In genomic region chr16:78639775-78640174, GRCh38 we compare ENCODE assay signal across 18 cellular contexts.
DNase-seq lines count a peak whose midpoint lies in the region; ATAC-seq and TF ChIP-seq lines count a peak whose summit lies in the region.
"Had no signal": no experiment of that assay in that cellular context is flagged by ENCODE, and none has a peak within 500 bp of the region (broad histone marks: within the 10 kb centered on the region; RNA-seq: fewer than 3 reads in every experiment).

No MANE protein-coding gene starts in this region.

- H3K9me3 ChIP-seq in DND-41 (ENCODE audit: insufficient read depth, low read length, severe bottlenecking) = no peaks in the 10 kb centered on the region
- H3K9me3 ChIP-seq: lower lobe of right lung had no signal

- H3K36me3 Mint-ChIP-seq in activated T-helper 17 cell treated with anti-CD3 and anti-CD28 coated beads, Interleukin-2, amount 50 U/mL, for 72 hours (ENCODE audit: low read depth) = no peaks in the 10 kb centered on the region

- H4K20me1 ChIP-seq in DND-41 (ENCODE audit: insufficient read depth, low read length) = no peaks in the 10 kb centered on the region

- no peaks in the 10 kb centered on the region for H3K4me1 ChIP-seq in DND-41 (ENCODE audit: insufficient read depth, low read length)
- H3K4me1 ChIP-seq: lower lobe of right lung had no signal

- H3K27me3 Mint-ChIP-seq in activated T-helper 17 cell treated with anti-CD3 and anti-CD28 coated beads, Interleukin-2, amount 50 U/mL, for 72 hours = no peaks in the 10 kb centered on the region

- H3K9me3 Mint-ChIP-seq in activated T-helper 17 cell treated with anti-CD3 and anti-CD28 coated beads, Interleukin-2, amount 50 U/mL, for 72 hours = no peaks in the 10 kb centered on the region
- H3K9me3 Mint-ChIP-seq: naive B cell had no signal

- no peaks in the 10 kb centered on the region for H3K36me3 ChIP-seq in DND-41 (ENCODE audit: insufficient read depth, low read length)
- H3K36me3 ChIP-seq: lower lobe of right lung had no signal

- no peak overlapping the region for H3K4me3 ChIP-seq in DND-41 (ENCODE audit: low read depth in 1 of 2, low read length in 2 of 2)
- H3K4me3 ChIP-seq: lower lobe of right lung had no signal

- H3K4me3 Mint-ChIP-seq in activated T-helper 17 cell treated with anti-CD3 and anti-CD28 coated beads, Interleukin-2, amount 50 U/mL, for 72 hours = no peak overlapping the region
- H3K4me3 Mint-ChIP-seq: naive B cell had no signal

- no peak overlapping the region for H3K27ac ChIP-seq in DND-41 (ENCODE audit: low read length)
- H3K27ac ChIP-seq: lower lobe of right lung had no signal

- TF ChIP-seq CTCF in DND-41 (IDR thresholded peaks at IDR 0.05; ENCODE audit: borderline replicate concordance, extremely low read depth, low read length, poor library complexity, severe bottlenecking) = no peak

- H3K4me2 ChIP-seq in DND-41 (ENCODE audit: insufficient read depth, low read length) = no peak overlapping the region

- DNase-seq in DND-41 (peak; percentile 19), amniotic stem cell (lab: John Stamatoyannopoulos, UW) (no peak), KG1 (lab: John Stamatoyannopoulos, UW) (no peak)
- DNase-seq: activated effector memory CD4-positive, alpha-beta T cell treated with Interleukin-2 at 50 U/mL for 16 hours; Calu3; cortex of kidney; Karpas-422; lower lobe of right lung; naive B cell; NCI-H1436; NCI-H446 treated with DMSO at 0.1 percent for 48 hours; substantia nigra had no signal

- no peaks in the 10 kb centered on the region for H3K27me3 ChIP-seq in DND-41 (ENCODE audit: insufficient read depth, low read length, poor library complexity)

- no peak overlapping the region for H3K27ac Mint-ChIP-seq in activated T-helper 17 cell treated with anti-CD3 and anti-CD28 coated beads, Interleukin-2, amount 50 U/mL, for 72 hours
- H3K27ac Mint-ChIP-seq: progenitor cell of endocrine pancreas had no signal

- peak; percentile 78 for ATAC-seq in DND-41 (ENCODE audit: insufficient read depth, low read depth)
- peak; percentile 70 for ATAC-seq in GM18517 (IDR thresholded peaks at IDR 0.05; ENCODE audit: unreplicated experiment)
- peak; percentile 84 for ATAC-seq in HG02588 (IDR thresholded peaks at IDR 0.05; ENCODE audit: unreplicated experiment)
- peak; percentile 84 for ATAC-seq in activated T-helper 17 cell treated with anti-CD3 and anti-CD28 coated beads, Interleukin-2, amount 50 U/mL, for 72 hours (replicated peaks)
- no peak for ATAC-seq in GM21825 (IDR thresholded peaks at IDR 0.05; ENCODE audit: unreplicated experiment)
- ATAC-seq: HCT116, lower lobe of right lung had no signal

- no peak overlapping the region for H3K9ac ChIP-seq in DND-41 (ENCODE audit: low read depth, low read length)

- no peaks in the 10 kb centered on the region for H3K4me1 Mint-ChIP-seq in activated T-helper 17 cell treated with anti-CD3 and anti-CD28 coated beads, Interleukin-2, amount 50 U/mL, for 72 hours

- H3K79me2 ChIP-seq in DND-41 (ENCODE audit: insufficient read depth, low read length) = no peaks in the 10 kb centered on the region

- H2AFZ ChIP-seq in DND-41 (ENCODE audit: low read depth, low read length) = no peak overlapping the region
